Comparison of ENCODE assay signal across 8 cellular contexts in the genomic region with DNA sequence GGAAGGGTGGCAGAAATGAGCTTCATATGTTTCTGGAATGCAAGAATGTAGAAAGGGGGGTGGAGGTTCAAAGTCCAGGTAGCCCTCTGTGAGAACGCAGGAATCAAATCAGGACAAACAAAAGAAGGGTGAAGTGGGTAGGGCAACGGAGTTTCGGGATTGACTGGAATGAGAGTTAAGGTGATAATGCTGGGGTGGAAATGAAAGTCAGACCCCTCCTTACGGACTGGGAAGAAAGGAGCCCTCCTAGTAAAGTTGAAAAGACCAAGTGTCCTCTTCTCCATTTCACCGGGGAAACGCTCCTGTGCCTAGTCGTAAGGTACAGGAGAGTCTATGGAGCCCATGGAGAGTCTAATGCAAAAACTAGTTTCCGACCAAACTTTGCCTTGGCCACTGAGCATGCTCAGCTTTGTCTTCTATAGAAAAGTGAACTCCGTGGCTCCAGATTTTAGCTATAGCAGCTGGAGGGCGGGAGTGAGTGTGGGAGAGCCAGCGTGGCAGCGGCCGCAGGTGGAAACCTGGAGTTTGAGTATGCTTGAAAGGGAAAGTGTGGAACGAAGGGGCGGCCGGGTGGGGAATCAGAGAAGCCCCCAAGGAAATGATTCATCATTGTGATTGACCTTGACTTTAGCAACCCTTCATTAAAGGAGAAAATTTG. TPM values are rescaled to one million over a fixed set of nuclear protein-coding genes. Genes with fewer than 3 reads are reported as not detected.
A peak's percentile ranks its signal among the peaks of the same experiment; 100 is the strongest.
DNase-seq lines count a peak whose midpoint lies in the region; ATAC-seq and TF ChIP-seq lines count a peak whose summit lies in the region.

No MANE protein-coding gene starts in this region.

- peak overlapping the region; percentile 97 for H3K4me2 ChIP-seq in mammary epithelial cell (ENCODE audit: insufficient read depth, low read depth, low read length)

- TF ChIP-seq CTCF in mammary epithelial cell (conservative IDR thresholded peaks at IDR 0.05 in 1 of 2, IDR thresholded peaks at IDR 0.05 in 1 of 2; ENCODE audit: extremely low read depth in 1 of 2, insufficient read depth in 1 of 2, low read depth in 1 of 2, low read length in 2 of 2): no peak

- 2% methylated on average over 12 of the region's 16 CpGs for WGBS in mammary epithelial cell (ENCODE audit: low coverage, missing lambda C conversion rate)

- H3K9me3 Mint-ChIP-seq in CD4-positive, CD25-positive, alpha-beta regulatory T cell: peaks cover 0 to 9% (median 3%) of the 10 kb centered on the region in 7 donors

- H3K9ac ChIP-seq in mammary epithelial cell (ENCODE audit: insufficient read depth, low read length): peak overlapping the region; percentile 83

- peaks cover 23% of the 10 kb centered on the region for H3K4me1 ChIP-seq in CD4-positive, CD25-positive, alpha-beta regulatory T cell (ENCODE audit: control insufficient read depth, insufficient read depth, low read length, poor library complexity, severe bottlenecking)
- H3K4me1 ChIP-seq in mammary epithelial cell (ENCODE audit: insufficient read depth, low read length): peaks cover 31% of the 10 kb centered on the region

- in situ Hi-C loops in mammary epithelial cell (cut with MboI; ENCODE audit: low sequenced_read_pairs in 2 of 2): no loop called here

- H3K36me3 Mint-ChIP-seq in CD4-positive, CD25-positive, alpha-beta regulatory T cell: no peaks in the 10 kb centered on the region

- intact Hi-C loops in mammary epithelial cell (cut with micrococcal nuclease): loop anchor here (10.0 kb wide), 1 partner anchor 131 kb away; no protein-coding TSS in a partner anchor

- peaks cover 34% of the 10 kb centered on the region for H3K27me3 ChIP-seq in CD4-positive, CD25-positive, alpha-beta regulatory T cell (ENCODE audit: control insufficient read depth, insufficient read depth, low read length)
- H3K27me3 ChIP-seq in mammary epithelial cell (ENCODE audit: insufficient read depth, low read length): no peaks in the 10 kb centered on the region

- peak in 2 of 3 donors; percentile 2 to 45 for DNase-seq in CD4-positive, CD25-positive, alpha-beta regulatory T cell
- peak; percentile 4 for DNase-seq in MV-4-11 (lab: John Stamatoyannopoulos, UW)
- peak; percentile 66 for DNase-seq in SKM-1 (lab: John Stamatoyannopoulos, UW; ENCODE audit: unreplicated experiment)
- DNase-seq in mammary epithelial cell: peak; percentile 77
- DNase-seq in inferior parietal cortex (ENCODE audit: extremely low spot score): peak; percentile 66
- DNase-seq in GM19240 (ENCODE audit: insufficient read length, low spot score): no peak

- peaks cover 12 to 30% (median 19%) of the 10 kb centered on the region in 4 donors for H3K4me1 Mint-ChIP-seq in CD4-positive, CD25-positive, alpha-beta regulatory T cell

- peaks cover 40% of the 10 kb centered on the region for H3K79me2 ChIP-seq in mammary epithelial cell (ENCODE audit: insufficient read depth, low read length)

- H2AFZ ChIP-seq in mammary epithelial cell (ENCODE audit: low read depth, low read length): peak overlapping the region; percentile 95

- peak overlapping the region; percentile 91 to 98 (median 95) for H3K4me3 Mint-ChIP-seq in CD4-positive, CD25-positive, alpha-beta regulatory T cell

- dilution Hi-C loops in mammary epithelial cell (cut with HindIII; ENCODE audit: low sequenced_read_pairs): no loop called here

- H3K9me3 ChIP-seq in CD4-positive, CD25-positive, alpha-beta regulatory T cell (ENCODE audit: control insufficient read depth in 2 of 2, low read length in 2 of 2): peaks cover 0 to 10% of the 10 kb centered on the region in 2 experiments
- no peaks in the 10 kb centered on the region for H3K9me3 ChIP-seq in mammary epithelial cell (replicated peaks; ENCODE audit: insufficient read depth, low read length)

- peaks cover 66% of the 10 kb centered on the region for H3K27me3 Mint-ChIP-seq in CD4-positive, CD25-positive, alpha-beta regulatory T cell

- no TSS peak for BruUV-seq in mammary epithelial cell (replicated peaks; lab: Mats Ljungman, UMichigan)

- no peaks in the 10 kb centered on the region for H3K36me3 ChIP-seq in CD4-positive, CD25-positive, alpha-beta regulatory T cell (ENCODE audit: control insufficient read depth, insufficient read depth, low read length)
- no peaks in the 10 kb centered on the region for H3K36me3 ChIP-seq in mammary epithelial cell (ENCODE audit: insufficient read depth, low read length)

- no peak for ATAC-seq in CD4-positive, CD25-positive, alpha-beta regulatory T cell (ENCODE audit: low read depth in 2 of 2)
- peak; percentile 25 for ATAC-seq in GM21390 (IDR thresholded peaks at IDR 0.05; ENCODE audit: unreplicated experiment)

- H3K27ac Mint-ChIP-seq in CD4-positive, CD25-positive, alpha-beta regulatory T cell: peak overlapping the region in 2 of 3 donors; percentile 8 to 85

- H4K20me1 ChIP-seq in mammary epithelial cell (ENCODE audit: insufficient read depth, low read length): no peaks in the 10 kb centered on the region

- H3K27ac ChIP-seq in CD4-positive, CD25-positive, alpha-beta regulatory T cell (ENCODE audit: insufficient read depth, low read length, poor library complexity, severe bottlenecking): no peak overlapping the region
- peak overlapping the region; percentile 77 for H3K27ac ChIP-seq in mammary epithelial cell (ENCODE audit: insufficient read depth, low read depth, low read length)
- peak overlapping the region in 20 of 21 experiments; percentile 3 to 92 (median 83) for H3K27ac ChIP-seq in skin epidermis

- CTCF ChIA-PET in mammary epithelial cell (lab: Charles Lee; ENCODE audit: low non-redundant PET): interaction anchor here (0.6 to 3.2 kb wide), 5 partner anchors 59 to 447 kb away, joined by 3 to 30 read pairs (median 7); no protein-coding TSS in a partner anchor

- H3K4me3 ChIP-seq in CD4-positive, CD25-positive, alpha-beta regulatory T cell (ENCODE audit: low read depth, low read length): peak overlapping the region; percentile 81
- H3K4me3 ChIP-seq in mammary epithelial cell (replicated peaks in 1 of 3; ENCODE audit: insufficient read depth in 1 of 3, low read depth in 2 of 3, low read length in 3 of 3) (peak overlapping the region; percentile 89 to 97 (median 93)), skin epidermis (peak overlapping the region; percentile 64 to 90 (median 87))

RNA-seq across cellular contexts. Expression of a gene that starts 1.4 kb away (rescaled TPM):
- total RNA-seq in CD4-positive, CD25-positive, alpha-beta regulatory T cell: 1.0 TPM
- polyA plus RNA-seq in CD4-positive, CD25-positive, alpha-beta regulatory T cell: 1 to 10 TPM in 2 of 4 donors, under 1 TPM in 2; 0.37 to 1.4 (median 0.79) TPM
- total RNA-seq in mammary epithelial cell: 10 to 100 TPM; 18.2 to 19.2 TPM
- 12.4 TPM for polyA plus RNA-seq in mammary epithelial cell
- polyA minus RNA-seq in mammary epithelial cell: 11.6 TPM
